In genomic region chr9:128124873-128125574, GRCh38 we compare ENCODE assay signal across 8 cellular contexts. TPM values are rescaled to one million over a fixed set of nuclear protein-coding genes. Genes with fewer than 3 reads are reported as not detected.
DNase-seq lines count a peak whose midpoint lies in the region; ATAC-seq and TF ChIP-seq lines count a peak whose summit lies in the region.

No MANE protein-coding gene starts in this region.

- TF ChIP-seq CTCF in fibroblast of villous mesenchyme (IDR thresholded peaks at IDR 0.05; ENCODE audit: insufficient read depth, low read depth, low read length) = peak; percentile 73
- TF ChIP-seq CTCF in osteoblast (IDR thresholded peaks at IDR 0.05; ENCODE audit: extremely low read depth, low read depth, low read length) = peak; percentile 61

- H3K4me2 ChIP-seq in osteoblast (ENCODE audit: insufficient read depth, low read length) = peak overlapping the region; percentile 58

- H3K27ac ChIP-seq in osteoblast (ENCODE audit: low read depth, low read length) = no peak overlapping the region

- DNase-seq in DMS 273 (lab: John Stamatoyannopoulos, UW; ENCODE audit: unreplicated experiment) (peak; percentile 82), DMS 273 treated with DMSO at 0.1 percent for 48 hours (lab: John Stamatoyannopoulos, UW) (no peak), NCI-H128 (lab: John Stamatoyannopoulos, UW; ENCODE audit: unreplicated experiment) (peak; percentile 25), fibroblast of villous mesenchyme (ENCODE audit: low read depth) (peak; percentile 69), osteoblast (ENCODE audit: insufficient read length, low spot score, missing footprints) (peak; percentile 87)
- DNase-seq in activated CD4-positive, alpha-beta memory T cell treated with anti-CD3 and anti-CD28 coated beads, Interleukin-2, amount 10 ng/mL, durations not matched to agents 7 days and 5 days = peak; percentile 54

- H3K4me3 Mint-ChIP-seq in activated CD4-positive, alpha-beta memory T cell treated with anti-CD3 and anti-CD28 coated beads, Interleukin-2, amount 10 ng/mL, durations not matched to agents 7 days and 5 days = no peak overlapping the region

- H3K4me3 ChIP-seq in fibroblast of villous mesenchyme (ENCODE audit: low read depth, low read length) (no peak overlapping the region), osteoblast (ENCODE audit: insufficient read depth, low read length) (no peak overlapping the region)

- CTCF ChIA-PET in activated CD4-positive, alpha-beta memory T cell treated with anti-CD3 and anti-CD28 coated beads, Interleukin-2, amount 10 ng/mL, durations not matched to agents 7 days and 5 days (lab: Charles Lee) = interaction anchor here (0.6 to 3.2 kb wide), 7 partner anchors 8 to 97 kb away, joined by 3 to 22 read pairs (median 3); no protein-coding TSS in a partner anchor

- ATAC-seq in GM21390 (IDR thresholded peaks at IDR 0.05; ENCODE audit: unreplicated experiment) (no peak), GM21529 (IDR thresholded peaks at IDR 0.05; ENCODE audit: unreplicated experiment) (no peak)

- no peaks in the 10 kb centered on the region for H3K9me3 Mint-ChIP-seq in activated CD4-positive, alpha-beta memory T cell treated with anti-CD3 and anti-CD28 coated beads, Interleukin-2, amount 10 ng/mL, durations not matched to agents 7 days and 5 days

- H3K27me3 ChIP-seq in osteoblast (ENCODE audit: insufficient read depth, low read length) = no peaks in the 10 kb centered on the region

- no peaks in the 10 kb centered on the region for H3K9me3 ChIP-seq in osteoblast (ENCODE audit: low read depth, low read length)

- H3K27ac Mint-ChIP-seq in activated CD4-positive, alpha-beta memory T cell treated with anti-CD3 and anti-CD28 coated beads, Interleukin-2, amount 10 ng/mL, durations not matched to agents 7 days and 5 days = no peak overlapping the region

- no peaks in the 10 kb centered on the region for H3K27me3 Mint-ChIP-seq in activated CD4-positive, alpha-beta memory T cell treated with anti-CD3 and anti-CD28 coated beads, Interleukin-2, amount 10 ng/mL, durations not matched to agents 7 days and 5 days

- H3K36me3 Mint-ChIP-seq in activated CD4-positive, alpha-beta memory T cell treated with anti-CD3 and anti-CD28 coated beads, Interleukin-2, amount 10 ng/mL, durations not matched to agents 7 days and 5 days (ENCODE audit: low read depth) = peaks cover 13% of the 10 kb centered on the region

- peaks cover 19% of the 10 kb centered on the region for H3K4me1 ChIP-seq in osteoblast (ENCODE audit: insufficient read depth, low read length)

- peaks cover 13% of the 10 kb centered on the region for H3K36me3 ChIP-seq in osteoblast (ENCODE audit: insufficient read depth, low read length)

- peaks cover 34% of the 10 kb centered on the region for H3K4me1 Mint-ChIP-seq in activated CD4-positive, alpha-beta memory T cell treated with anti-CD3 and anti-CD28 coated beads, Interleukin-2, amount 10 ng/mL, durations not matched to agents 7 days and 5 days

- POLR2A ChIA-PET in activated CD4-positive, alpha-beta memory T cell treated with anti-CD3 and anti-CD28 coated beads, Interleukin-2, amount 10 ng/mL, durations not matched to agents 7 days and 5 days (lab: Charles Lee) = no interaction called here

- peaks cover 27% of the 10 kb centered on the region for H3K79me2 ChIP-seq in osteoblast (ENCODE audit: insufficient read depth, low read length)

- no peak overlapping the region for H2AFZ ChIP-seq in osteoblast (ENCODE audit: low read length)

- peaks cover 14% of the 10 kb centered on the region for H4K20me1 ChIP-seq in osteoblast (ENCODE audit: insufficient read depth, low read length)

RNA-seq across cellular contexts. Expression of gene PTGES2, which starts 2.5 kb away (rescaled TPM):
- total RNA-seq in activated CD4-positive, alpha-beta memory T cell treated with anti-CD3 and anti-CD28 coated beads, Interleukin-2, amount 10 ng/mL, durations not matched to agents 7 days and 5 days = 10 to 100 TPM; 35.6 to 38.1 TPM
- 43.6 and 58.6 TPM in 2 replicates for total RNA-seq in fibroblast of villous mesenchyme
- total RNA-seq in osteoblast = 42.7 and 50.3 TPM in 2 replicates

RNA-seq across cellular contexts. Expression of gene LCN2, which starts 24.2 kb away (rescaled TPM):
- total RNA-seq in activated CD4-positive, alpha-beta memory T cell treated with anti-CD3 and anti-CD28 coated beads, Interleukin-2, amount 10 ng/mL, durations not matched to agents 7 days and 5 days = not detected
- total RNA-seq in fibroblast of villous mesenchyme = not detected in 2 replicates
- not detected in 2 replicates for total RNA-seq in osteoblast

RNA-seq across cellular contexts. Expression of gene BBLN, which starts 35.0 kb away (rescaled TPM):
- 10 to 100 TPM; 91.3 to 94.1 TPM for total RNA-seq in activated CD4-positive, alpha-beta memory T cell treated with anti-CD3 and anti-CD28 coated beads, Interleukin-2, amount 10 ng/mL, durations not matched to agents 7 days and 5 days
- 19.4 and 30.3 TPM in 2 replicates for total RNA-seq in fibroblast of villous mesenchyme
- 24.5 and 33.3 TPM in 2 replicates for total RNA-seq in osteoblast

RNA-seq across cellular contexts. Expression of gene SLC25A25, which starts 57.0 kb away (rescaled TPM):
- total RNA-seq in activated CD4-positive, alpha-beta memory T cell treated with anti-CD3 and anti-CD28 coated beads, Interleukin-2, amount 10 ng/mL, durations not matched to agents 7 days and 5 days = 10 to 100 TPM; 21.3 to 22.2 TPM
- total RNA-seq in fibroblast of villous mesenchyme (36.1 and 47.5 TPM in 2 replicates), osteoblast (9.7 and 13.4 TPM in 2 replicates)

RNA-seq across cellular contexts. Expression of gene NAIF1, which starts 57.9 kb away (rescaled TPM):
- 10 to 100 TPM; 12.0 to 14.1 TPM for total RNA-seq in activated CD4-positive, alpha-beta memory T cell treated with anti-CD3 and anti-CD28 coated beads, Interleukin-2, amount 10 ng/mL, durations not matched to agents 7 days and 5 days
- total RNA-seq in fibroblast of villous mesenchyme (6.8 and 10.8 TPM in 2 replicates), osteoblast (10.1 and 10.6 TPM in 2 replicates)
